Comparison of ENCODE assay signal across 8 cellular contexts in the genomic region with DNA sequence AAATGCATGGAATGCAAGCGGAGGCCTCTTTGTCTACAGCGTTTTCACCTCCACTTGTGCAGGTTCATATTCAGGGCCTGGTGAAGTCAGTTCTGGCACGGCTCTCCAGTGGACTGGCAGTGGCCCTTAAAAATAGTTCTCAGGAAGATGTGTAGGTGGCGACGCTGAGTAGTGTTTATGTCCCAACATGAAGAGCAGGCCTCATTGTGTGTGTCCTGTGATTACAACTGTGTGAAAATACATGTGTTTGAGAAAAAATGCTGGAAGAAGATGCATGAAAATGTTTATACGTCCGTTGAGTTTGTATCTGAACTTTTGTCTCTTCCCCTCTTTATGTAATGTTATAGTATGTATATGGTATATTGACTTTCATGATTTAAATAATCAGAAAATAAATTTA. TPM values are rescaled to one million over a fixed set of nuclear protein-coding genes. Genes with fewer than 3 reads are reported as not detected.
DNase-seq lines count a peak whose midpoint lies in the region; ATAC-seq and TF ChIP-seq lines count a peak whose summit lies in the region.

No MANE protein-coding gene starts in this region.

- peak; percentile 57 to 64 for DNase-seq in AML-193 (lab: John Stamatoyannopoulos, UW)
- peak; percentile 49 for DNase-seq in GM20000 (ENCODE audit: low spot score)
- DNase-seq in NCI-H748 (lab: John Stamatoyannopoulos, UW; ENCODE audit: unreplicated experiment), result peak; percentile 59
- DNase-seq in activated naive CD4-positive, alpha-beta T cell treated with anti-CD3 and anti-CD28 coated beads, Interleukin-2, amount 50 U/mL, for 16 hours, result peak; percentile 29
- DNase-seq in iris pigment epithelial cell (ENCODE audit: low read depth), result peak; percentile 67
- no peak for DNase-seq in sciatic nerve (ENCODE audit: low spot score)
- no peak for DNase-seq in NCI-H1930 (lab: John Stamatoyannopoulos, UW)

- intact Hi-C loops in sciatic nerve (cut with DNase I), result no loop called here

- no peak for ATAC-seq in GM18861 (IDR thresholded peaks at IDR 0.05; ENCODE audit: unreplicated experiment)
- ATAC-seq in sciatic nerve, result no peak

- no peak for TF ChIP-seq CTCF in GM20000 (IDR thresholded peaks at IDR 0.05; ENCODE audit: extremely low read depth, missing control alignments)

RNA-seq across cellular contexts. Expression of a gene that starts 7.2 kb away (rescaled TPM):
- 24.4 TPM for total RNA-seq in sciatic nerve

Comparison
In these comparisons a context has a peak if more than half of its experiments do, and no peak if none do; other contexts are left out.
1. DNase-seq: peak in AML-193 (2 of 2), GM20000 (single experiment), NCI-H748 (single experiment), activated naive CD4-positive, alpha-beta T cell treated with anti-CD3 and anti-CD28 coated beads, Interleukin-2, amount 50 U/mL, for 16 hours (single experiment) and iris pigment epithelial cell (single experiment); none in sciatic nerve (single experiment) and NCI-H1930 (0 of 2).